Comparison of ENCODE assay signal across 11 cellular contexts in genomic region chr14:37116933-37117844, GRCh38. TPM values are rescaled to one million over a fixed set of nuclear protein-coding genes. Genes with fewer than 3 reads are reported as not detected.
DNase-seq lines count a peak whose midpoint lies in the region; ATAC-seq and TF ChIP-seq lines count a peak whose summit lies in the region.
"Had no signal": no experiment of that assay in that cellular context is flagged by ENCODE, and none has a peak within 500 bp of the region (broad histone marks: within the 10 kb centered on the region; RNA-seq: fewer than 3 reads in every experiment).

No MANE protein-coding gene starts in this region.

- no peak overlapping the region for H3K27ac Mint-ChIP-seq in H9
- H3K27ac Mint-ChIP-seq: activated B cell treated with CpG ODN at 0.5 μM for 24 hours, IgD-negative memory B cell had no signal

- no peak overlapping the region for H3K56ac ChIP-seq in H9 (ENCODE audit: insufficient read length, low read depth, low read length)

- no peak overlapping the region for H3K4me3 ChIP-seq in fibroblast of lung (replicated peaks in 1 of 4; ENCODE audit: control extremely low read depth in 1 of 4, insufficient read depth in 1 of 4, low read depth in 3 of 4, low read length in 4 of 4)
- H3K4me3 ChIP-seq in right cardiac atrium (ENCODE audit: low read length): no peak overlapping the region
- H3K4me3 ChIP-seq: cardiac muscle cell had no signal

- H4K20me1 ChIP-seq in H9 (ENCODE audit: control insufficient read depth, insufficient read depth, insufficient read length): no peaks in the 10 kb centered on the region
- H4K20me1 ChIP-seq in fibroblast of lung (ENCODE audit: control insufficient read depth, extremely low read depth, insufficient read depth, low read length): no peaks in the 10 kb centered on the region

- H3K18ac ChIP-seq in H9 (ENCODE audit: insufficient read length, low read depth, low read length): no peak overlapping the region

- no peak overlapping the region for H4K91ac ChIP-seq in H9 (ENCODE audit: insufficient read length, low read depth, low read length)

- intact Hi-C loops in right cardiac atrium (cut with DNase I): no loop called here

- H3K36me3 Mint-ChIP-seq in H9 (ENCODE audit: insufficient read depth in 1 of 3, low read depth in 3 of 3): peaks cover 3 to 15% (median 6%) of the 10 kb centered on the region in 3 experiments; a peak in 5 of 7 replicates
- H3K36me3 Mint-ChIP-seq: IgD-negative memory B cell had no signal

- H3K27me3 Mint-ChIP-seq in H9 (ENCODE audit: low read depth): no peaks in the 10 kb centered on the region
- H3K27me3 Mint-ChIP-seq: activated B cell treated with CpG ODN at 0.5 μM for 24 hours, IgD-negative memory B cell had no signal

- H3K27me3 ChIP-seq in H9 (ENCODE audit: insufficient read depth, low read length) (no peaks in the 10 kb centered on the region), fibroblast of lung (ENCODE audit: control insufficient read depth, insufficient read depth, low read length) (no peaks in the 10 kb centered on the region), right cardiac atrium (ENCODE audit: control insufficient read depth, insufficient read depth) (no peaks in the 10 kb centered on the region)
- H3K27me3 ChIP-seq: cardiac muscle cell had no signal

- H2AFZ ChIP-seq in H9 (ENCODE audit: low read length): no peak overlapping the region
- no peak overlapping the region for H2AFZ ChIP-seq in fibroblast of lung (ENCODE audit: low read length)

- no peak overlapping the region for H3K27ac ChIP-seq in H9 (ENCODE audit: insufficient read length, low read depth, low read length)
- no peak overlapping the region for H3K27ac ChIP-seq in fibroblast of lung (ENCODE audit: insufficient read depth, low read length)
- H3K27ac ChIP-seq in right cardiac atrium (ENCODE audit: low read length): no peak overlapping the region
- H3K27ac ChIP-seq: cardiac muscle cell had no signal

- no peak overlapping the region for H3K4me3 Mint-ChIP-seq in H9
- H3K4me3 Mint-ChIP-seq: activated B cell treated with CpG ODN at 0.5 μM for 24 hours, IgD-negative memory B cell had no signal

- H3K9me3 ChIP-seq in H9 (ENCODE audit: control insufficient read depth, low read depth, low read length) (no peaks in the 10 kb centered on the region), fibroblast of lung (ENCODE audit: control insufficient read depth, insufficient read depth, low read depth, low read length) (no peaks in the 10 kb centered on the region), right cardiac atrium (ENCODE audit: control insufficient read depth, low read length) (no peaks in the 10 kb centered on the region)

- no peaks in the 10 kb centered on the region for H3K36me3 ChIP-seq in fibroblast of lung (ENCODE audit: control insufficient read depth, insufficient read depth, low read length)
- H3K36me3 ChIP-seq: cardiac muscle cell had no signal

- H3K9me3 Mint-ChIP-seq in H9: peaks cover 3 to 5% of the 10 kb centered on the region in 2 experiments; a peak in 3 of 5 replicates

- H3T11ph ChIP-seq in H9 (ENCODE audit: low read length): no peak overlapping the region

- no peak overlapping the region for H2AK5ac ChIP-seq in H9 (ENCODE audit: insufficient read length, low read length)

- H2BK20ac ChIP-seq in H9 (ENCODE audit: low read depth, low read length, poor library complexity, severe bottlenecking): no peak overlapping the region

- H2BK5ac ChIP-seq in H9 (ENCODE audit: insufficient read length, low read length): no peak overlapping the region

- no peak overlapping the region for H4K5ac ChIP-seq in H9 (ENCODE audit: insufficient read length, low read depth, low read length)

- H3K4ac ChIP-seq in H9 (ENCODE audit: low read depth, low read length): no peak overlapping the region

- no peak overlapping the region for H2BK12ac ChIP-seq in H9 (ENCODE audit: insufficient read length, low read depth, low read length)

- no peaks in the 10 kb centered on the region for H3K23me2 ChIP-seq in H9 (ENCODE audit: insufficient read length, low read depth, low read length, poor library complexity, severe bottlenecking)

- H3K23ac ChIP-seq in H9 (ENCODE audit: insufficient read length, low read depth, low read length): no peak overlapping the region

- TF ChIP-seq CTCF in H9 (conservative IDR thresholded peaks at IDR 0.05) (peak; percentile 47; the same call in 2 of the 3 replicates), fibroblast of lung (conservative IDR thresholded peaks at IDR 0.05 in 1 of 2, IDR thresholded peaks at IDR 0.05 in 1 of 2; ENCODE audit: low read depth in 1 of 2, low read length in 2 of 2) (peak; percentile 49 to 68)

- peaks cover 2 to 11% of the 10 kb centered on the region in 2 experiments for H3K4me1 Mint-ChIP-seq in H9
- H3K4me1 Mint-ChIP-seq: activated B cell treated with CpG ODN at 0.5 μM for 24 hours, IgD-negative memory B cell had no signal

- H3K79me2 ChIP-seq in H9 (ENCODE audit: insufficient read depth, low read length) (no peaks in the 10 kb centered on the region), fibroblast of lung (ENCODE audit: control insufficient read depth, insufficient read depth, low read length) (no peaks in the 10 kb centered on the region)

- no peak overlapping the region for H4K8ac ChIP-seq in H9 (replicated peaks; ENCODE audit: insufficient read length, low read depth, low read length)

- no peak for ATAC-seq in right cardiac atrium
- no peak for ATAC-seq in GM18502 (IDR thresholded peaks at IDR 0.05; ENCODE audit: poor library complexity, unreplicated experiment)

- H2BK120ac ChIP-seq in H9 (ENCODE audit: low read depth, low read length, poor library complexity, severe bottlenecking): no peak overlapping the region

- H3K14ac ChIP-seq in H9 (ENCODE audit: insufficient read depth, low read length): no peak overlapping the region

- no peak overlapping the region for H3K4me2 ChIP-seq in H9 (ENCODE audit: insufficient read depth, insufficient read length, low read length)
- H3K4me2 ChIP-seq in fibroblast of lung (ENCODE audit: extremely low read depth, insufficient read depth, low read length): no peak overlapping the region

- DNase-seq in A172 (ENCODE audit: low spot score): peak; percentile 65
- DNase-seq in H9: no peak
- DNase-seq in OCI-M1 (lab: John Stamatoyannopoulos, UW): peak; percentile 48
- peak; percentile 73 to 75 for DNase-seq in fibroblast of lung (ENCODE audit: low read depth in 2 of 2)
- DNase-seq in COLO829 (ENCODE audit: low spot score): no peak
- DNase-seq in right cardiac atrium: no peak
- no peak for DNase-seq in stimulated activated naive CD4-positive, alpha-beta T cell treated with Interleukin-2 at 50 U/mL for 16 hours (lab: John Stamatoyannopoulos, UW)
- DNase-seq: activated B cell treated with CpG ODN at 0.5 μM for 24 hours had no signal

- H3K4me1 ChIP-seq in H9 (ENCODE audit: insufficient read depth, low read length): no peaks in the 10 kb centered on the region
- no peaks in the 10 kb centered on the region for H3K4me1 ChIP-seq in fibroblast of lung (ENCODE audit: control insufficient read depth, extremely low read depth, insufficient read depth, low read length)
- H3K4me1 ChIP-seq in right cardiac atrium (ENCODE audit: control insufficient read depth, insufficient read depth, low read length): no peaks in the 10 kb centered on the region

- WGBS in H9 (ENCODE audit: extremely low coverage, insufficient read length, low lambda C conversion rate): no CpG with 5 or more reads among the region's 5 CpGs
- 78% methylated on average over 5 of the region's 5 CpGs for WGBS in right cardiac atrium

- H2BK15ac ChIP-seq in H9 (ENCODE audit: low read depth, low read length): no peak overlapping the region

- no peak overlapping the region for H3K9ac ChIP-seq in H9 (ENCODE audit: extremely low read depth, insufficient read length, low read length)
- H3K9ac ChIP-seq in fibroblast of lung (ENCODE audit: insufficient read depth, low read length): no peak overlapping the region

- H3K79me1 ChIP-seq in H9 (ENCODE audit: insufficient read depth, low read depth, low read length, poor library complexity, severe bottlenecking): no peaks in the 10 kb centered on the region

RNA-seq across cellular contexts. Expression of gene SLC25A21, which starts 55.2 kb away (rescaled TPM):
- total RNA-seq in A172 (2014; rRNA removed; shearing (Covaris generic)): 0.22 TPM in 1 of 2 replicates, not detected in the other
- total RNA-seq in H9 (2021) (5.8 and 7.1 TPM in 2 replicates), fibroblast of lung (0.26 and 0.50 TPM in 2 replicates), right cardiac atrium (1 to 10 TPM; 1.0 to 1.9 (median 1.5) TPM)
- polyA plus RNA-seq in fibroblast of lung (0.62 and 1.0 TPM in 2 replicates), right cardiac atrium (0.84 TPM)
- polyA plus RNA-seq in fibroblast of lung (2012): 0.51 and 1.0 TPM in 2 replicates
- not detected in 2 replicates for polyA minus RNA-seq in fibroblast of lung (ENCODE audit: low replicate concordance)
- total RNA-seq: activated B cell treated with CpG ODN at 0.5 μM for 24 hours had no signal
- polyA plus RNA-seq: IgD-negative memory B cell had no signal

Comparison
In these comparisons a context has a peak if more than half of its experiments do, and no peak if none do; other contexts are left out.
1. DNase-seq: peak in A172 (single experiment), OCI-M1 (single experiment) and fibroblast of lung (2 of 2); none in H9 (single experiment), COLO829 (single experiment), right cardiac atrium (0 of 3) and stimulated activated naive CD4-positive, alpha-beta T cell treated with Interleukin-2 at 50 U/mL for 16 hours (single experiment).